35 cellular contexts compared by ENCODE assay signal in genomic region chr9:93610206-93610605, GRCh38. TPM values are rescaled to one million over a fixed set of nuclear protein-coding genes. Genes with fewer than 3 reads are reported as not detected.
A peak's percentile ranks its signal among the peaks of the same experiment; 100 is the strongest.
DNase-seq lines count a peak whose midpoint lies in the region; ATAC-seq, FAIRE-seq and TF ChIP-seq lines count a peak whose summit lies in the region.
"Had no signal": no experiment of that assay in that cellular context is flagged by ENCODE, and none has a peak within 500 bp of the region (broad histone marks: within the 10 kb centered on the region; RNA-seq: fewer than 3 reads in every experiment).

No MANE protein-coding gene starts in this region.

- BruUV-seq in HepG2 (replicated peaks; lab: Mats Ljungman, UMichigan) (no TSS peak), K562 (replicated peaks; lab: Mats Ljungman, UMichigan) (no TSS peak)

- no peaks in the 10 kb centered on the region for H3K9me1 ChIP-seq in K562 (ENCODE audit: control insufficient read depth, insufficient read depth, low read length)

- H3K4me3 ChIP-seq in HepG2 (replicated peaks in 1 of 3; ENCODE audit: insufficient read depth in 1 of 3, low read depth in 2 of 3, low read length in 3 of 3) (no peak overlapping the region), right lobe of liver (no peak overlapping the region), HEK293 (ENCODE audit: low read depth, low read length) (no peak overlapping the region), K562 (no peak overlapping the region), upper lobe of right lung (no peak overlapping the region)
- no peak overlapping the region for H3K4me3 ChIP-seq in naive thymus-derived CD4-positive, alpha-beta T cell (ENCODE audit: low read length)
- H3K4me3 ChIP-seq: A549; BLaER1; BLaER1 treated with 17β-estradiol and CSF1 and Interleukin-3, amounts not matched to agents 10 nM and 100 nM had no signal

- POLR2A ChIA-PET in HepG2 (lab: Yijun Ruan, JAX) = no interaction called here
- POLR2A ChIA-PET in HEK293 (lab: Yijun Ruan, JAX) = no interaction called here
- POLR2A ChIA-PET in K562 (lab: Yijun Ruan, JAX) = no interaction called here
- POLR2A ChIA-PET in naive thymus-derived CD4-positive, alpha-beta T cell (lab: Charles Lee) = no interaction called here

- peaks cover 10 to 55% (median 25%) of the 10 kb centered on the region in 11 donors for H3K9me3 Mint-ChIP-seq in naive thymus-derived CD4-positive, alpha-beta T cell

- CTCF ChIA-PET in HepG2 (lab: Yijun Ruan, JAX; ENCODE audit: low intra/inter-chr PET ratio, low total read pairs) (no interaction called here), HEK293 (lab: Yijun Ruan, JAX) (interaction anchor here (0.8 kb wide), 1 partner anchor 10 kb away, joined by 3 read pairs; no protein-coding TSS in a partner anchor), K562 (lab: Yijun Ruan, JAX; ENCODE audit: low intra/inter-chr PET ratio) (no interaction called here)
- CTCF ChIA-PET in naive thymus-derived CD4-positive, alpha-beta T cell (lab: Charles Lee) = no interaction called here

- H3K36me3 ChIP-seq in HepG2 (replicated peaks in 1 of 2; ENCODE audit: control insufficient read depth in 1 of 2, insufficient read depth in 2 of 2, low read length in 2 of 2) (no peaks in the 10 kb centered on the region), right lobe of liver (no peaks in the 10 kb centered on the region), HEK293 (ENCODE audit: control insufficient read depth in 2 of 2, insufficient read depth in 1 of 2, low read length in 2 of 2) (no peaks in the 10 kb centered on the region), K562 (ENCODE audit: control insufficient read depth, insufficient read depth, low read length) (no peaks in the 10 kb centered on the region), upper lobe of right lung (no peaks in the 10 kb centered on the region)
- H3K36me3 ChIP-seq in naive thymus-derived CD4-positive, alpha-beta T cell (ENCODE audit: control insufficient read depth in 2 of 3, insufficient read depth in 3 of 3, low read length in 3 of 3) = no peaks in the 10 kb centered on the region
- H3K36me3 ChIP-seq: BE2C had no signal

- peaks cover 9% of the 10 kb centered on the region for H3K79me2 ChIP-seq in HepG2 (ENCODE audit: insufficient read depth, low read length)
- no peaks in the 10 kb centered on the region for H3K79me2 ChIP-seq in K562 (ENCODE audit: control insufficient read depth, insufficient read depth, low read length)

- H2AFZ ChIP-seq in HepG2 (ENCODE audit: low read length) = no peak overlapping the region
- no peak overlapping the region for H2AFZ ChIP-seq in K562 (ENCODE audit: low read depth, low read length)

- FAIRE-seq in HepG2 (lab: Jason Lieb, UNC) = no peak
- FAIRE-seq in K562 (lab: Jason Lieb, UNC) = no peak
- FAIRE-seq: A204.1, A549, D721Med had no signal

- peaks cover 19 to 52% (median 43%) of the 10 kb centered on the region in 5 donors for H3K36me3 Mint-ChIP-seq in naive thymus-derived CD4-positive, alpha-beta T cell

- TF ChIP-seq EP300 in HepG2 (IDR thresholded peaks at IDR 0.05; ENCODE audit: low read depth in 2 of 2, low read length in 2 of 2) = no peak
- TF ChIP-seq EP300 in HepG2 (CRISPR knock-in tag; IDR thresholded peaks at IDR 0.05; ENCODE audit: borderline replicate concordance) = no peak
- no peak for TF ChIP-seq EP300 in K562 (IDR thresholded peaks at IDR 0.05; ENCODE audit: low read length)

- H4K20me1 ChIP-seq in HepG2 (ENCODE audit: insufficient read depth, low read length) (no peaks in the 10 kb centered on the region), K562 (replicated peaks; ENCODE audit: control insufficient read depth, insufficient read depth, low read length) (no peaks in the 10 kb centered on the region)

- H3K4me2 ChIP-seq in HepG2 (ENCODE audit: low read depth, low read length) (no peak overlapping the region), K562 (ENCODE audit: insufficient read depth, low read length) (no peak overlapping the region)
- H3K4me2 ChIP-seq: A549; BLaER1; BLaER1 treated with 17β-estradiol and CSF1 and Interleukin-3, amounts not matched to agents 10 nM and 100 nM had no signal

- H3K4me1 Mint-ChIP-seq in naive thymus-derived CD4-positive, alpha-beta T cell = peaks cover 13 to 46% (median 31%) of the 10 kb centered on the region in 7 donors

- H3K27ac Mint-ChIP-seq in naive thymus-derived CD4-positive, alpha-beta T cell = no peak overlapping the region
- H3K27ac Mint-ChIP-seq: B cell; CD4-positive, alpha-beta memory T cell; CD4-positive, alpha-beta T cell; CD4-positive, CD25-positive, alpha-beta regulatory T cell; CD8-positive, alpha-beta memory T cell; CD8-positive, alpha-beta T cell had no signal

- TF ChIP-seq CTCF in HepG2 (CRISPR knock-in tag; IDR thresholded peaks at IDR 0.05) = no peak
- no peak for TF ChIP-seq CTCF in right lobe of liver (IDR thresholded peaks at IDR 0.05)
- TF ChIP-seq CTCF in HEK293 (tag by site-specific recombination; IDR thresholded peaks at IDR 0.05) = no peak
- no peak for TF ChIP-seq CTCF in K562 (IDR thresholded peaks at IDR 0.05 in 2 of 3, conservative IDR thresholded peaks at IDR 0.05 in 1 of 3; ENCODE audit: insufficient read depth in 2 of 3, low read depth in 1 of 3, low read length in 3 of 3)
- TF ChIP-seq CTCF in upper lobe of right lung (IDR thresholded peaks at IDR 0.05) = no peak

- intact Hi-C loops in HepG2 (cut with micrococcal nuclease; ENCODE audit: unreplicated experiment) = no loop called here
- intact Hi-C loops in right lobe of liver (cut with DNase I) = no loop called here
- intact Hi-C loops in K562 (cut with micrococcal nuclease) = no loop called here
- intact Hi-C loops in upper lobe of right lung (cut with DNase I) = no loop called here
- intact Hi-C loops in naive thymus-derived CD4-positive, alpha-beta T cell (cut with micrococcal nuclease) = no loop called here

- 100% methylated on average over 1 of the region's 1 CpG for WGBS in HepG2 (ENCODE audit: low lambda C conversion rate)
- 100% methylated on average over 1 of the region's 1 CpG for WGBS in right lobe of liver (ENCODE audit: insufficient coverage, low coverage, low lambda C conversion rate, missing lambda C conversion rate)
- WGBS in K562 (ENCODE audit: insufficient coverage, low coverage, missing lambda C conversion rate) = 74% methylated on average over 1 of the region's 1 CpG

- ATAC-seq in HepG2 (no peak), right lobe of liver (no peak), K562 (no peak), upper lobe of right lung (no peak)
- ATAC-seq in naive thymus-derived CD4-positive, alpha-beta T cell = no peak
- ATAC-seq: A549; CD8-positive, alpha-beta T cell had no signal

- no peak for TF ChIP-seq POLR2A in HepG2 (IDR thresholded peaks at IDR 0.05; ENCODE audit: insufficient read depth in 1 of 2, low read depth in 2 of 2, low read length in 2 of 2)
- no peak for TF ChIP-seq POLR2A in right lobe of liver (IDR thresholded peaks at IDR 0.05)
- TF ChIP-seq POLR2A in K562 (conservative IDR thresholded peaks at IDR 0.05) = no peak

- H3K27me3 ChIP-seq in HepG2 (ENCODE audit: control insufficient read depth in 1 of 2, insufficient read depth in 2 of 2, low read length in 2 of 2) (no peaks in the 10 kb centered on the region), right lobe of liver (no peaks in the 10 kb centered on the region), K562 (ENCODE audit: control insufficient read depth in 2 of 2, insufficient read depth in 2 of 2, low read length in 2 of 2) (no peaks in the 10 kb centered on the region), upper lobe of right lung (no peaks in the 10 kb centered on the region)
- H3K27me3 ChIP-seq in naive thymus-derived CD4-positive, alpha-beta T cell (ENCODE audit: control insufficient read depth in 2 of 2, insufficient read depth in 2 of 2, low read length in 2 of 2) = no peaks in the 10 kb centered on the region
- H3K27me3 ChIP-seq: BE2C; BLaER1; BLaER1 treated with 17β-estradiol and CSF1 and Interleukin-3, amounts not matched to agents 10 nM and 100 nM had no signal

- TF ChIP-seq RAD21 in HepG2 (CRISPR knock-in tag; IDR thresholded peaks at IDR 0.05) (no peak), K562 (CRISPR knock-in tag; conservative IDR thresholded peaks at IDR 0.05 in 1 of 2, IDR thresholded peaks at IDR 0.05 in 1 of 2) (no peak)

- no peaks in the 10 kb centered on the region for H3K27me3 Mint-ChIP-seq in naive thymus-derived CD4-positive, alpha-beta T cell
- H3K27me3 Mint-ChIP-seq: B cell; CD4-positive, alpha-beta memory T cell; CD4-positive, alpha-beta T cell; CD4-positive, CD25-positive, alpha-beta regulatory T cell; CD8-positive, alpha-beta memory T cell had no signal

- in situ Hi-C loops in HepG2 (cut with HindIII; ENCODE audit: extremely low pct_ligation_motif_present, low pct_unique_long_range_greater_than_20kb) (no loop called here), K562 (cut with MboI) (no loop called here)

- H3K27ac ChIP-seq in HepG2 (ENCODE audit: extremely low read length, insufficient read depth, low read length) = no peak overlapping the region
- H3K27ac ChIP-seq in right lobe of liver = no peak overlapping the region
- H3K27ac ChIP-seq in HEK293 (ENCODE audit: extremely low read depth, low read depth, low read length) = no peak overlapping the region
- no peak overlapping the region for H3K27ac ChIP-seq in K562 (ENCODE audit: extremely low read depth, low read depth, low read length)
- H3K27ac ChIP-seq in upper lobe of right lung = no peak overlapping the region
- H3K27ac ChIP-seq in naive thymus-derived CD4-positive, alpha-beta T cell (ENCODE audit: low read depth, low read length) = no peak overlapping the region
- H3K27ac ChIP-seq: 22Rv1; A549; BLaER1; BLaER1 treated with 17β-estradiol and CSF1 and Interleukin-3, amounts not matched to agents 10 nM and 100 nM; C4-2B had no signal

- H3K9ac ChIP-seq in HepG2 (ENCODE audit: insufficient read depth, low read depth, low read length) (no peak overlapping the region), K562 (ENCODE audit: insufficient read depth in 1 of 2, low read depth in 2 of 2, low read length in 2 of 2) (no peak overlapping the region)
- H3K9ac ChIP-seq: BLaER1; BLaER1 treated with 17β-estradiol and CSF1 and Interleukin-3, amounts not matched to agents 10 nM and 100 nM had no signal

- peak overlapping the region in 1 of 10 donors; percentile 45 for H3K4me3 Mint-ChIP-seq in naive thymus-derived CD4-positive, alpha-beta T cell
- H3K4me3 Mint-ChIP-seq: B cell; CD14-positive monocyte; CD4-positive, alpha-beta T cell; CD4-positive, CD25-positive, alpha-beta regulatory T cell; CD8-positive, alpha-beta T cell had no signal

- H3K9me3 ChIP-seq in HepG2 (ENCODE audit: low read length) = peaks cover 10% of the 10 kb centered on the region; the same call in 1 of the 2 replicates
- H3K9me3 ChIP-seq in right lobe of liver = peaks cover 0 to 5% (median 0%) of the 10 kb centered on the region in 4 donors
- no peaks in the 10 kb centered on the region for H3K9me3 ChIP-seq in HEK293 (ENCODE audit: control insufficient read depth, insufficient read depth, low read depth, low read length)
- no peaks in the 10 kb centered on the region for H3K9me3 ChIP-seq in K562 (replicated peaks; ENCODE audit: control insufficient read depth, insufficient read depth, low read depth, low read length)
- peaks cover 25% of the 10 kb centered on the region for H3K9me3 ChIP-seq in upper lobe of right lung
- peaks cover 0 to 20% (median 4%) of the 10 kb centered on the region in 3 experiments for H3K9me3 ChIP-seq in naive thymus-derived CD4-positive, alpha-beta T cell (ENCODE audit: control insufficient read depth in 2 of 3, low read length in 3 of 3)
- H3K9me3 ChIP-seq: BE2C, Caco-2 had no signal

- H3K4me1 ChIP-seq in HepG2 (ENCODE audit: insufficient read depth, low read length) (no peaks in the 10 kb centered on the region), right lobe of liver (peaks cover 0 to 9% (median 3%) of the 10 kb centered on the region in 4 donors), HEK293 (ENCODE audit: control insufficient read depth, insufficient read depth, low read length) (no peaks in the 10 kb centered on the region), K562 (replicated peaks in 1 of 2; ENCODE audit: control insufficient read depth in 2 of 2, insufficient read depth in 2 of 2, low read length in 2 of 2) (no peaks in the 10 kb centered on the region), upper lobe of right lung (peaks cover 8% of the 10 kb centered on the region)
- peaks cover 0 to 4% of the 10 kb centered on the region in 2 donors for H3K4me1 ChIP-seq in naive thymus-derived CD4-positive, alpha-beta T cell (ENCODE audit: control insufficient read depth in 2 of 2, insufficient read depth in 2 of 2, low read length in 2 of 2)
- H3K4me1 ChIP-seq: A549, BE2C, Caco-2 had no signal

- DNase-seq in HepG2 (ENCODE audit: low spot score) (no peak), right lobe of liver (no peak), K562 (ENCODE audit: extremely low read depth in 1 of 4, low spot score in 3 of 4) (no peak), upper lobe of right lung (no peak)
- no peak for DNase-seq in naive thymus-derived CD4-positive, alpha-beta T cell
- DNase-seq: 8988T; ACHN; AML-193; BE2C; C1 segment of cervical spinal cord; Caco-2; Calu3; CD4-positive, alpha-beta memory T cell; CD4-positive, alpha-beta T cell; CD4-positive, CD25-positive, alpha-beta regulatory T cell; CD8-positive, alpha-beta memory T cell; COR-L47; DMS 273 treated with DMSO at 0.1 percent for 48 hours; DMS153; DMS53; DMS79; DMS79 treated with DMSO at 0.1 percent for 48 hours; DND-41; EL had no signal

RNA-seq across cellular contexts. Expression of gene PHF2, which starts 33.8 kb away (rescaled TPM):
- total RNA-seq in HepG2 (2016; rRNA removed; fragmentation: Illumina TruSeq; extraction: Trizol) (9.1 and 9.3 TPM in 2 replicates), right lobe of liver (1 to 10 TPM; 6.3 to 8.5 (median 6.8) TPM), K562 (2014; rRNA removed) (8.1 and 10.0 TPM in 2 replicates), K562 (2014; rRNA removed; fragmentation: Illumina TruSeq; extraction: Trizol) (4.9 and 5.0 TPM in 2 replicates), K562 (2015; rRNA removed; fragmentation: Illumina TruSeq; extraction: Trizol) (7.7 and 8.1 TPM in 2 replicates), K562 (2021) (13.2 and 14.4 TPM in 2 replicates), upper lobe of right lung (37.0 TPM)
- 0.81 and 1.1 TPM in 2 replicates for total RNA-seq in HepG2 (2016; cell fraction: cytosol; rRNA removed; fragmentation: Illumina TruSeq; extraction: Trizol; ENCODE audit: low read depth)
- 7.2 and 9.5 TPM in 2 replicates for total RNA-seq in HepG2 (2016; cell fraction: insoluble cytoplasmic fraction; rRNA removed; fragmentation: Illumina TruSeq; extraction: Trizol)
- 4.9 and 5.3 TPM in 2 replicates for total RNA-seq in HepG2 (2016; cell fraction: membrane; rRNA removed; fragmentation: Illumina TruSeq; extraction: Trizol)
- 8.3 and 9.2 TPM in 2 replicates for total RNA-seq in HepG2 (2016; cell fraction: nucleus; rRNA removed; fragmentation: Illumina TruSeq; extraction: Trizol)
- polyA plus RNA-seq in HepG2 (2011; rRNA removed) (6.6 and 7.0 TPM in 2 replicates), K562 (2011; rRNA removed) (5.0 and 5.8 TPM in 2 replicates), K562 (2014; fragmentation: Illumina TruSeq; extraction: Trizol) (9.7 and 9.8 TPM in 2 replicates), K562 (2014; fragmentation: Nextera tagmentation; extraction: Ambion mirVana) (under 1 TPM; 0.37 to 0.60 TPM), K562 (2014; rRNA removed) (9.9 and 10.2 TPM in 2 replicates)
- 4.2 and 4.7 TPM in 2 replicates for polyA plus RNA-seq in HepG2 (2011; cell fraction: cytosol; rRNA removed)
- polyA plus RNA-seq in HepG2 (2011; cell fraction: nucleus; rRNA removed) = 10.7 and 12.3 TPM in 2 replicates
- 6.9 and 7.1 TPM in 2 replicates for polyA plus RNA-seq in HepG2 (2012)
- 0.63 TPM in 2 replicates for polyA plus RNA-seq in HepG2 (2016; cell fraction: cytosol; fragmentation: Illumina TruSeq; extraction: Trizol; ENCODE audit: low read depth)
- polyA plus RNA-seq in HepG2 (2016; cell fraction: insoluble cytoplasmic fraction; fragmentation: Illumina TruSeq; extraction: Trizol; ENCODE audit: low read depth) = 9.5 and 12.0 TPM in 2 replicates
- polyA plus RNA-seq in HepG2 (2016; cell fraction: membrane; fragmentation: Illumina TruSeq; extraction: Trizol; ENCODE audit: low read depth) = 3.9 and 4.0 TPM in 2 replicates
- polyA plus RNA-seq in HepG2 (2016; cell fraction: nucleus; fragmentation: Illumina TruSeq; extraction: Trizol; ENCODE audit: insufficient read depth, low read depth) = 23.0 and 24.9 TPM in 2 replicates
- polyA minus RNA-seq in HepG2 (2011; rRNA and poly(A)+ RNA removed; ENCODE audit: low replicate concordance) = 4.6 and 6.3 TPM in 2 replicates
- 4.8 and 5.0 TPM in 2 replicates for polyA minus RNA-seq in HepG2 (2011; cell fraction: cytosol; rRNA and poly(A)+ RNA removed)
- polyA minus RNA-seq in HepG2 (2011; cell fraction: nucleus; rRNA and poly(A)+ RNA removed) = 4.2 and 5.1 TPM in 2 replicates
- 9.8 and 15.0 TPM in 2 replicates for total RNA-seq in K562 (2011; cell fraction: chromatin; rRNA removed; ENCODE audit: low replicate concordance)
- total RNA-seq in K562 (2011; cell fraction: nucleolus; rRNA removed) = 8.3 and 9.2 TPM in 2 replicates
- 7.5 and 7.8 TPM in 2 replicates for total RNA-seq in K562 (2011; cell fraction: nucleoplasm; rRNA removed)
- polyA plus RNA-seq in K562 (2011; cell fraction: cytosol; rRNA removed) = 3.4 and 3.9 TPM in 2 replicates
- polyA plus RNA-seq in K562 (2011; cell fraction: nucleus; rRNA removed) = 13.3 and 13.8 TPM in 2 replicates
- polyA plus RNA-seq in K562 (2012) = 10.2 and 11.8 TPM in 2 replicates
- 3.5 and 3.7 TPM in 2 replicates for polyA minus RNA-seq in K562 (2011; rRNA and poly(A)+ RNA removed)
- 3.8 and 5.7 TPM in 2 replicates for polyA minus RNA-seq in K562 (2011; cell fraction: cytosol; rRNA and poly(A)+ RNA removed)
- polyA minus RNA-seq in K562 (2011; cell fraction: nucleus; rRNA and poly(A)+ RNA removed) = 4.6 and 6.3 TPM in 2 replicates
- 10 to 100 TPM; 23.2 to 39.3 (median 29.6) TPM for total RNA-seq in naive thymus-derived CD4-positive, alpha-beta T cell
- polyA plus RNA-seq in naive thymus-derived CD4-positive, alpha-beta T cell = 1 to 10 TPM; 1.0 to 3.5 TPM

Comparison
In these comparisons a context has a peak if more than half of its experiments do, and no peak if none do; other contexts are left out.
1. Of the 241 proteins assayed by ChIP-seq in both HepG2 and K562: peak only in HepG2: none; only in K562: CEBPB; in both: none; in neither: 240.